Comparison of ENCODE assay signal across 1 cellular context in genomic region chr2:71250945-71251344, GRCh38.
TF ChIP-seq lines count a peak whose summit lies in the region.

No MANE protein-coding gene starts in this region.

TF ChIP-seq in HepG2, 621 proteins besides CTCF, POLR2A, EP300 and RAD21:
- TF ChIP-seq ZSCAN29 (CRISPR knock-in tag; conservative IDR thresholded peaks at IDR 0.05) (no peak), MAFK (conservative IDR thresholded peaks at IDR 0.05 in 1 of 2, IDR thresholded peaks at IDR 0.05 in 1 of 2; ENCODE audit: low read length in 2 of 2) (no peak), ATF7-NPFF (CRISPR knock-in tag; IDR thresholded peaks at IDR 0.05; ENCODE audit: low read depth) (no peak), SALL1 (CRISPR knock-in tag; IDR thresholded peaks at IDR 0.05) (no peak), JUNB (CRISPR knock-in tag; IDR thresholded peaks at IDR 0.05; ENCODE audit: borderline replicate concordance) (no peak), ZNF687 (CRISPR knock-in tag; IDR thresholded peaks at IDR 0.05) (no peak), FOXO1 (CRISPR knock-in tag; IDR thresholded peaks at IDR 0.05) (no peak), STAT6 (CRISPR knock-in tag; IDR thresholded peaks at IDR 0.05; ENCODE audit: borderline replicate concordance) (no peak), ZNF766 (CRISPR knock-in tag; IDR thresholded peaks at IDR 0.05; ENCODE audit: borderline replicate concordance) (no peak), PAWR (CRISPR knock-in tag; IDR thresholded peaks at IDR 0.05; ENCODE audit: borderline replicate concordance) (no peak), ZNF367 (CRISPR knock-in tag; IDR thresholded peaks at IDR 0.05; ENCODE audit: borderline replicate concordance) (no peak), ZNF205 (CRISPR knock-in tag; IDR thresholded peaks at IDR 0.05) (no peak), ARHGAP35 (CRISPR knock-in tag; IDR thresholded peaks at IDR 0.05; ENCODE audit: borderline replicate concordance) (no peak), HNF4A (CRISPR knock-in tag; IDR thresholded peaks at IDR 0.05) (no peak), ZNF800 (CRISPR knock-in tag; IDR thresholded peaks at IDR 0.05) (no peak), ZNF282 (IDR thresholded peaks at IDR 0.05; ENCODE audit: partially characterized antibody) (no peak), TARDBP (CRISPR knock-in tag; IDR thresholded peaks at IDR 0.05) (no peak), ATF7 (IDR thresholded peaks at IDR 0.05) (no peak), ATF7 (CRISPR knock-in tag; IDR thresholded peaks at IDR 0.05) (no peak)
